ENCODE assay signal across 21 cellular contexts in the genomic region with DNA sequence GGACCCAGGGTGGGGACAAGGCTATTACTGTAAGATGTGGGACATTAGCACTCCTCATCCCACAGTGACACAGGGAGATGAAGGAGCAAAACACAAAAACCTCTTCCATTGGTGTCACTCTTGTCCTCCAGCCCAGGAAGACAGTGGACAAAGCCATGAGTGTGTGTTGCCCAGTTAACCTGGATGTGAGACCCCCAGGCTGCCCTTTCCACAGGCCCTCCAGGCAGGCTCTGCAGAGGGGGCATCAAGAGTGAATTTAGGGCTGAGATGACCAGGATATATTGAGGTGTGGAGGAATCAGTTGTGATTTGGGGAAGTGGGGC.
A peak's percentile ranks its signal among the peaks of the same experiment; 100 is the strongest.
DNase-seq lines count a peak whose midpoint lies in the region; ATAC-seq and TF ChIP-seq lines count a peak whose summit lies in the region.
"Had no signal": no experiment of that assay in that cellular context is flagged by ENCODE, and none has a peak within 500 bp of the region (broad histone marks: within the 10 kb centered on the region; RNA-seq: fewer than 3 reads in every experiment).

No MANE protein-coding gene starts in this region.

- TF ChIP-seq CTCF in upper lobe of left lung (IDR thresholded peaks at IDR 0.05), result no peak

- POLR2A ChIA-PET in T-cell (lab: Charles Lee), result no interaction called here

- TF ChIP-seq EP300 in upper lobe of left lung (IDR thresholded peaks at IDR 0.05), result no peak

- DNase-seq in activated CD4-positive, CD25-positive, alpha-beta regulatory T cell treated with anti-CD3 and anti-CD28 coated beads, Interleukin-2, amount 50 U/mL, for 72 hours, result peak; percentile 9
- DNase-seq in T-cell, result no peak
- DNase-seq in islet precursor cell, result peak; percentile 35
- no peak for DNase-seq in stimulated activated effector memory CD8-positive, alpha-beta T cell treated with anti-CD3 and anti-CD28 coated beads, Interleukin-12 subunit alpha, Interleukin-12 subunit beta, amount 100 ng/mL, for 72 hours (ENCODE audit: low spot score in 2 of 2)
- no peak for DNase-seq in activated naive CD4-positive, alpha-beta T cell treated with Interleukin-2 at 50 U/mL for 16 hours
- DNase-seq in HPDE6-E6E7 (ENCODE audit: extremely low spot score), result no peak
- no peak for DNase-seq in upper lobe of left lung
- DNase-seq: AML-193; DMS53; HCEC 1CT; NCI-H1105; NCI-H187; NCI-H2107; NCI-H510A; NCI-H748 treated with DMSO at 0.1 percent for 48 hours; NK-92 treated with Interleukin-12 subunit alpha and Interleukin-12 subunit beta, amount 100 ng/mL, for 24 hours had no signal

- no peaks in the 10 kb centered on the region for H3K9me3 ChIP-seq in upper lobe of left lung
- H3K9me3 ChIP-seq: Peyer's patch had no signal

- TF ChIP-seq POLR2A in upper lobe of left lung (IDR thresholded peaks at IDR 0.05), result no peak

- no peaks in the 10 kb centered on the region for H3K36me3 Mint-ChIP-seq in T-cell
- no peaks in the 10 kb centered on the region for H3K36me3 Mint-ChIP-seq in stimulated activated effector memory CD8-positive, alpha-beta T cell treated with anti-CD3 and anti-CD28 coated beads, Interleukin-12 subunit alpha, Interleukin-12 subunit beta, amount 100 ng/mL, for 72 hours

- no peaks in the 10 kb centered on the region for H3K36me3 ChIP-seq in upper lobe of left lung
- H3K36me3 ChIP-seq: Peyer's patch had no signal

- no peak overlapping the region for H3K4me3 ChIP-seq in upper lobe of left lung
- H3K4me3 ChIP-seq: GM23338, Peyer's patch had no signal

- no peaks in the 10 kb centered on the region for H3K27me3 Mint-ChIP-seq in T-cell

- H3K4me1 ChIP-seq in upper lobe of left lung, result peaks cover 0 to 11% (median 7%) of the 10 kb centered on the region in 4 donors
- H3K4me1 ChIP-seq: Peyer's patch had no signal

- ATAC-seq in activated CD4-positive, CD25-positive, alpha-beta regulatory T cell treated with anti-CD3 and anti-CD28 coated beads, Interleukin-2, amount 50 U/mL, for 24 hours, result no peak
- ATAC-seq in T-cell (replicated peaks in 1 of 4) (no peak), upper lobe of left lung (ENCODE audit: low FRiP score in 2 of 2) (no peak)
- no peak for ATAC-seq in stimulated activated effector memory CD8-positive, alpha-beta T cell treated with anti-CD3 and anti-CD28 coated beads, Interleukin-12 subunit alpha, Interleukin-12 subunit beta, amount 100 ng/mL, for 72 hours
- ATAC-seq: GM23338 had no signal

- H3K27ac Mint-ChIP-seq in T-cell, result peak overlapping the region; percentile 80 to 87
- H3K27ac Mint-ChIP-seq in stimulated activated effector memory CD8-positive, alpha-beta T cell treated with anti-CD3 and anti-CD28 coated beads, Interleukin-12 subunit alpha, Interleukin-12 subunit beta, amount 100 ng/mL, for 72 hours, result peak overlapping the region; percentile 94
- H3K27ac Mint-ChIP-seq: GM23338 had no signal

- CTCF ChIA-PET in T-cell (lab: Charles Lee), result interaction anchor here (0.8 to 1.4 kb wide), 5 partner anchors 10 to 122 kb away, joined by 3 to 4 read pairs (median 3); no protein-coding TSS in a partner anchor

- H3K4me1 Mint-ChIP-seq in T-cell, result peaks cover 38 to 74% (median 47%) of the 10 kb centered on the region in 3 donors
- peaks cover 78% of the 10 kb centered on the region for H3K4me1 Mint-ChIP-seq in stimulated activated effector memory CD8-positive, alpha-beta T cell treated with anti-CD3 and anti-CD28 coated beads, Interleukin-12 subunit alpha, Interleukin-12 subunit beta, amount 100 ng/mL, for 72 hours

- no peaks in the 10 kb centered on the region for H3K27me3 ChIP-seq in upper lobe of left lung
- H3K27me3 ChIP-seq: Peyer's patch had no signal

- H3K4me3 Mint-ChIP-seq in T-cell, result peak overlapping the region in 1 of 3 donors; percentile 15
- no peak overlapping the region for H3K4me3 Mint-ChIP-seq in stimulated activated effector memory CD8-positive, alpha-beta T cell treated with anti-CD3 and anti-CD28 coated beads, Interleukin-12 subunit alpha, Interleukin-12 subunit beta, amount 100 ng/mL, for 72 hours
- H3K4me3 Mint-ChIP-seq: GM23338 had no signal

- H3K27ac ChIP-seq in upper lobe of left lung, result no peak overlapping the region
- H3K27ac ChIP-seq: 22Rv1, C4-2B, Peyer's patch had no signal

- H3K9me3 Mint-ChIP-seq in T-cell, result no peaks in the 10 kb centered on the region
- no peaks in the 10 kb centered on the region for H3K9me3 Mint-ChIP-seq in stimulated activated effector memory CD8-positive, alpha-beta T cell treated with anti-CD3 and anti-CD28 coated beads, Interleukin-12 subunit alpha, Interleukin-12 subunit beta, amount 100 ng/mL, for 72 hours
- H3K9me3 Mint-ChIP-seq: GM23338 had no signal

Comparison
In these comparisons a context has a peak if more than half of its experiments do, and no peak if none do; other contexts are left out.
1. DNase-seq: peak in activated CD4-positive, CD25-positive, alpha-beta regulatory T cell treated with anti-CD3 and anti-CD28 coated beads, Interleukin-2, amount 50 U/mL, for 72 hours (single experiment) and islet precursor cell (single experiment); none in T-cell (0 of 34), stimulated activated effector memory CD8-positive, alpha-beta T cell treated with anti-CD3 and anti-CD28 coated beads, Interleukin-12 subunit alpha, Interleukin-12 subunit beta, amount 100 ng/mL, for 72 hours (0 of 2), activated naive CD4-positive, alpha-beta T cell treated with Interleukin-2 at 50 U/mL for 16 hours (single experiment), HPDE6-E6E7 (single experiment) and upper lobe of left lung (0 of 2).